1 cellular context compared by ENCODE assay signal in genomic region chr5:1235379-1235778, GRCh38.
TF ChIP-seq lines count a peak whose summit lies in the region.

No MANE protein-coding gene starts in this region.

TF ChIP-seq in liver, 16 proteins besides CTCF, POLR2A, EP300 and RAD21 (continued from another document):
- no peak for TF ChIP-seq ZBTB33 (IDR thresholded peaks at IDR 0.05)
- no peak for TF ChIP-seq RXRA (IDR thresholded peaks at IDR 0.05)
- no peak for TF ChIP-seq FOXA1 (IDR thresholded peaks at IDR 0.05)
- TF ChIP-seq TAF1 (conservative IDR thresholded peaks at IDR 0.05), result no peak
- no peak for TF ChIP-seq MAX (IDR thresholded peaks at IDR 0.05)
- TF ChIP-seq FOXA2 (IDR thresholded peaks at IDR 0.05), result no peak
- no peak for TF ChIP-seq GABPA (IDR thresholded peaks at IDR 0.05 in 1 of 2, conservative IDR thresholded peaks at IDR 0.05 in 1 of 2)
- TF ChIP-seq SP1 (IDR thresholded peaks at IDR 0.05), result no peak
- TF ChIP-seq NR2F2 (IDR thresholded peaks at IDR 0.05), result no peak
- no peak for TF ChIP-seq REST (IDR thresholded peaks at IDR 0.05)
- TF ChIP-seq ATF3 (IDR thresholded peaks at IDR 0.05), result no peak
- TF ChIP-seq YY1 (IDR thresholded peaks at IDR 0.05), result no peak
TF ChIP-seq in liver: peak in this region for 0.
